ENCODE assay signal across 8 cellular contexts in genomic region chr13:39616087-39616694, GRCh38. TPM values are rescaled to one million over a fixed set of nuclear protein-coding genes. Genes with fewer than 3 reads are reported as not detected.
A peak's percentile ranks its signal among the peaks of the same experiment; 100 is the strongest.
DNase-seq lines count a peak whose midpoint lies in the region; ATAC-seq, FAIRE-seq and TF ChIP-seq lines count a peak whose summit lies in the region.

No MANE protein-coding gene starts in this region.

- H3K4me1 ChIP-seq in SJCRH30 (no peaks in the 10 kb centered on the region; the same call in 1 of the 2 replicates), kidney (ENCODE audit: control insufficient read depth in 1 of 2, insufficient read depth in 1 of 2, low read depth in 1 of 2, low read length in 2 of 2) (no peaks in the 10 kb centered on the region)

- intact Hi-C loops in kidney (cut with DNase I), result loop anchor here (10.0 kb wide), 3 partner anchors 201 to 571 kb away; no protein-coding TSS in a partner anchor

- no peak overlapping the region for H3K9ac ChIP-seq in kidney (ENCODE audit: low read length in 2 of 2)

- DNase-seq in EH (ENCODE audit: low read depth) (peak; percentile 75), NAMALWA (ENCODE audit: low spot score) (peak; percentile 87), SJCRH30 (peak; percentile 68 to 91), kidney (no peak)
- peak; percentile 27 for DNase-seq in central memory CD4-positive, alpha-beta T cell
- DNase-seq in stimulated activated CD4-positive, alpha-beta T cell treated with anti-CD3 and anti-CD28 coated beads, Interleukin-4, amount 100 ng/mL, for 4 hours, result peak; percentile 2 to 24

- no peak overlapping the region for H3K27ac ChIP-seq in SJCRH30
- no peak overlapping the region for H3K27ac ChIP-seq in kidney (ENCODE audit: low read depth in 2 of 2, low read length in 2 of 2)

- ATAC-seq in GM21717 (IDR thresholded peaks at IDR 0.05; ENCODE audit: unreplicated experiment) (peak; percentile 63), GM21381 (IDR thresholded peaks at IDR 0.05; ENCODE audit: unreplicated experiment) (no peak)

- H3K9me3 ChIP-seq in SJCRH30 (replicated peaks), result no peaks in the 10 kb centered on the region
- H3K9me3 ChIP-seq in kidney (ENCODE audit: control insufficient read depth in 1 of 2, low read length in 2 of 2), result no peaks in the 10 kb centered on the region

- H3K4me3 ChIP-seq in SJCRH30 (no peak overlapping the region), kidney (ENCODE audit: low read length in 2 of 2) (no peak overlapping the region)

- H3K36me3 ChIP-seq in SJCRH30, result no peaks in the 10 kb centered on the region
- H3K36me3 ChIP-seq in kidney (ENCODE audit: control insufficient read depth in 1 of 2, insufficient read depth in 2 of 2, low read length in 2 of 2), result no peaks in the 10 kb centered on the region

- H3K27me3 ChIP-seq in SJCRH30, result no peaks in the 10 kb centered on the region

- peak; percentile 82 for FAIRE-seq in kidney (lab: Jason Lieb, UNC)

- TF ChIP-seq CTCF in kidney (IDR thresholded peaks at IDR 0.05; ENCODE audit: borderline replicate concordance, extremely low read depth, insufficient read depth), result peak; percentile 88

RNA-seq across cellular contexts. Expression of gene LHFPL6, which starts 13.2 kb away (rescaled TPM):
- total RNA-seq in SJCRH30 (2014; rRNA removed; shearing (Covaris generic)), result 33.6 and 35.6 TPM in 2 replicates
- 59.2 TPM for total RNA-seq in kidney
- polyA plus RNA-seq in kidney (ENCODE audit: insufficient read depth, low read depth, low replicate concordance), result 33.0 TPM

RNA-seq across cellular contexts. Expression of gene COG6, which starts 39.3 kb away (rescaled TPM):
- 25.3 and 28.2 TPM in 2 replicates for total RNA-seq in SJCRH30 (2014; rRNA removed; shearing (Covaris generic))
- total RNA-seq in kidney, result 31.3 TPM
- polyA plus RNA-seq in kidney (ENCODE audit: insufficient read depth, low read depth, low replicate concordance), result 12.2 TPM
